16 cellular contexts compared by ENCODE assay signal in the genomic region with DNA sequence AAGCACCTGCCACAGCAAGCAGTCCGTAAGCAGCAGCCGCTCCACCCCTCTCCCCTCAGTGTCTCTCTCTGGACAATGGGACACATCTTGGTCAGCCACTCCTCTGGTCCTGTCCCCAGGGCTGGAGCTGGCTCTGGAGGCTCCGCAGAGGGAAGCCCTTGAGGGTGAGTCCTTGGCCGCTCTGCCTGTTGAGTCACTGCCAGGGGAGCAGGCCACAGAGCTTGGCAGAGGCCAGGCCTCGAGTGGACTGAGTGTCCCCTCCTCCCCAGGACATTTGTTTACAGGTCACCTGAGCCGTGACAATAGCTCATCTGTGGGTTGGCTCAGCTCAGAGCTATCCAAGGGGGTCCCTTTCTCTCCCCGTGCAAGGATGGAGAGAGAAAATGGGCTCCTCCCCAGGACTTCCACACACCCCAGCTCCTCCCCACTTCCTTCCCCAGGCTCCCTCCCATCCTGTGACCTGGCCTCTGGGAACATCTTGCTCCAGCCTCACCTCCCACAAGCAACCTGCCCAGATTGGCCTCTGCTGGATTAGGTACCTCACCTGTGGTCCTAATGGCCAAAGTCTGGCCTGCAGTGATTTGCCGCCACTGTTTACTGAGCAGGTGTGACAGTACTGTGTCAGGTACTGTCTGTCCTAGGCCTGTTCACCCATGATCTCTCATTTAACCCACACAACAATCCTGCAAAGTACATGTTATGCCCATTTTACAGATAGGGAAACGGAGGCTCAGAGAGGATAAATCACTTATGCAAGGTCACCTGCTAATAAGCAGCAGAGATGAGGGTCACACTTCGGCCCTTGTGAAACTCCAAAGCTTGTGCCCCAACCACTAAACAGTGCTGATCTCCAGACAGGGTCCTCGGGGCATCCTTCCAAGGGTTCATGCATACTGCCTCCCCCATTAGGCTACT. TPM values are rescaled to one million over a fixed set of nuclear protein-coding genes. Genes with fewer than 3 reads are reported as not detected.
DNase-seq lines count a peak whose midpoint lies in the region; ATAC-seq, FAIRE-seq and TF ChIP-seq lines count a peak whose summit lies in the region.
"Had no signal": no experiment of that assay in that cellular context is flagged by ENCODE, and none has a peak within 500 bp of the region (broad histone marks: within the 10 kb centered on the region; RNA-seq: fewer than 3 reads in every experiment).

No MANE protein-coding gene starts in this region.

- no peak overlapping the region for H3K9ac ChIP-seq in adipocyte (ENCODE audit: low read length)
- no peak overlapping the region for H3K9ac ChIP-seq in MM.1S (ENCODE audit: low read length)
- H3K9ac ChIP-seq: KMS-11 had no signal

- H3F3A ChIP-seq in MM.1S (ENCODE audit: insufficient read depth, low read length), result 0 out of 2 replicates have a peak, but pooled peaks cover under 1% of the 10 kb centered on the region

- DNase-seq in DMS79 treated with DMSO at 0.1 percent for 48 hours (lab: John Stamatoyannopoulos, UW) (peak; percentile 47), adipocyte (ENCODE audit: low read depth) (peak; percentile 64), left cardiac atrium (peak; percentile 57), pancreas (peak in 4 of 6 donors; percentile 52 to 80 (median 70)), MM.1S (no peak), DMS114 treated with DMSO at 0.1 percent for 48 hours (lab: John Stamatoyannopoulos, UW; ENCODE audit: unreplicated experiment) (no peak)
- DNase-seq in stimulated activated naive CD4-positive, alpha-beta T cell treated with Interleukin-2 at 50 U/mL for 16 hours (lab: John Stamatoyannopoulos, UW), result no peak
- DNase-seq: activated CD4-positive, alpha-beta T cell treated with anti-CD3 and anti-CD28 coated beads, Interleukin-2, amount 50 U/mL, for 48 hours; DND-41; NCI-H446 had no signal

- peak; percentile 79 to 85 for ATAC-seq in left cardiac atrium
- ATAC-seq in pancreas, result peak; percentile 26 to 43 (median 36)
- no peak for ATAC-seq in GM18873 (IDR thresholded peaks at IDR 0.05; ENCODE audit: low FRiP score, unreplicated experiment)

- H3K4me1 ChIP-seq in adipocyte (ENCODE audit: control insufficient read depth, insufficient read depth, low read length) (peaks cover 5% of the 10 kb centered on the region), pancreas (peaks cover 20 to 26% (median 25%) of the 10 kb centered on the region in 3 donors), MM.1S (ENCODE audit: low read length) (no peaks in the 10 kb centered on the region)

- 55 to 58% methylated on average over 11 of the region's 11 CpGs for WGBS in pancreas, 2 donors

- H3K9me3 ChIP-seq in adipocyte (ENCODE audit: control insufficient read depth, low read length) (no peaks in the 10 kb centered on the region), pancreas (no peaks in the 10 kb centered on the region), MM.1S (replicated peaks; ENCODE audit: insufficient read depth, low read length) (no peaks in the 10 kb centered on the region)

- no peaks in the 10 kb centered on the region for H4K20me1 ChIP-seq in MM.1S (ENCODE audit: insufficient read depth, low read length)

- FAIRE-seq in pancreas (lab: Jason Lieb, UNC), result no peak
- FAIRE-seq: GM18507 had no signal

- H3K27ac ChIP-seq in pancreas (peak overlapping the region; percentile 28 to 79 (median 72)), MM.1S (ENCODE audit: low read length) (no peak overlapping the region)
- H3K27ac ChIP-seq: epithelial cell of prostate, KMS-11, skin epidermis had no signal

- no peak overlapping the region for H3K4me3 ChIP-seq in adipocyte (ENCODE audit: low read length)
- no peak overlapping the region for H3K4me3 ChIP-seq in pancreas
- H3K4me3 ChIP-seq in MM.1S (ENCODE audit: low read length), result no peak overlapping the region
- H3K4me3 ChIP-seq: skin epidermis had no signal

- no peaks in the 10 kb centered on the region for H3K79me2 ChIP-seq in MM.1S (ENCODE audit: low read length)

- H3K27me3 ChIP-seq in adipocyte (replicated peaks; ENCODE audit: control insufficient read depth, insufficient read depth, low read length) (peaks cover 13% of the 10 kb centered on the region), pancreas (no peaks in the 10 kb centered on the region), MM.1S (replicated peaks; ENCODE audit: insufficient read depth, low read length) (peaks cover 38% of the 10 kb centered on the region)

- TF ChIP-seq CTCF in pancreas (IDR thresholded peaks at IDR 0.05), result no peak
- TF ChIP-seq CTCF in MM.1S (IDR thresholded peaks at IDR 0.05; ENCODE audit: low read length), result no peak

- H3K9me2 ChIP-seq in MM.1S (replicated peaks; ENCODE audit: insufficient read depth, low read length), result no peaks in the 10 kb centered on the region

- H3K36me3 ChIP-seq in adipocyte (ENCODE audit: control insufficient read depth, insufficient read depth, low read length, severe bottlenecking), result no peaks in the 10 kb centered on the region
- H3K36me3 ChIP-seq in pancreas, result no peaks in the 10 kb centered on the region
- no peaks in the 10 kb centered on the region for H3K36me3 ChIP-seq in MM.1S (replicated peaks; ENCODE audit: insufficient read depth, low read length)

- no peak overlapping the region for H2AFZ ChIP-seq in MM.1S (ENCODE audit: low read length)

- H3K4me2 ChIP-seq in MM.1S (ENCODE audit: low read depth, low read length), result no peak overlapping the region
- H3K4me2 ChIP-seq: KMS-11 had no signal

- intact Hi-C loops in left cardiac atrium (cut with DNase I), result no loop called here
- intact Hi-C loops in pancreas (cut with DNase I), result no loop called here

RNA-seq across cellular contexts. Expression of a gene that starts 4.8 kb away (rescaled TPM):
- total RNA-seq in left cardiac atrium, result 1 to 10 TPM; 3.2 to 6.5 TPM
- 1 to 10 TPM in 3 of 6 donors, under 1 TPM in 3; 0.31 to 1.9 (median 1.2) TPM for total RNA-seq in pancreas
- polyA plus RNA-seq in pancreas, result 10 to 100 TPM in 1 of 2 donors, 1 to 10 TPM in 1; 5.9 to 13.5 TPM
- total RNA-seq: lung microvascular endothelial cell had no signal

RNA-seq across cellular contexts. Expression of a gene that starts 25.0 kb away (rescaled TPM):
- total RNA-seq in left cardiac atrium (1 to 10 TPM; 2.2 to 2.5 TPM), pancreas (1 to 10 TPM in 1 of 6 donors, under 1 TPM in 5; 0.54 to 1.6 (median 0.74) TPM)
- 1 to 10 TPM; 1.5 to 1.7 TPM for polyA plus RNA-seq in pancreas
- total RNA-seq: lung microvascular endothelial cell had no signal

RNA-seq across cellular contexts. Expression of a gene that starts 46.8 kb away (rescaled TPM):
- under 1 TPM; 0.26 to 0.38 TPM for total RNA-seq in left cardiac atrium
- total RNA-seq in pancreas, result 1 to 10 TPM in 3 of 6 donors, under 1 TPM in 3; 0.67 to 2.9 (median 1.2) TPM
- 1 to 10 TPM; 5.4 to 9.3 TPM for polyA plus RNA-seq in pancreas
- total RNA-seq: lung microvascular endothelial cell had no signal

RNA-seq across cellular contexts. Expression of a gene that starts 50.8 kb away (rescaled TPM):
- total RNA-seq in left cardiac atrium (1,000 to 10,000 TPM; 1,770 to 2,192 TPM), pancreas (1 to 10 TPM in 3 of 6 donors, under 1 TPM in 3; 0.65 to 4.8 (median 1.3) TPM)
- 10 to 100 TPM in 1 of 2 donors, 1 to 10 TPM in 1; 4.1 to 10.9 TPM for polyA plus RNA-seq in pancreas
- total RNA-seq: lung microvascular endothelial cell had no signal

Comparison
In these comparisons a context has a peak if more than half of its experiments do, and no peak if none do; other contexts are left out.
1. DNase-seq: peak in DMS79 treated with DMSO at 0.1 percent for 48 hours (single experiment), adipocyte (single experiment), left cardiac atrium (single experiment) and pancreas (4 of 6); none in stimulated activated naive CD4-positive, alpha-beta T cell treated with Interleukin-2 at 50 U/mL for 16 hours (single experiment), MM.1S (single experiment) and DMS114 treated with DMSO at 0.1 percent for 48 hours (single experiment).